Comparison of ENCODE assay signal across 15 cellular contexts in genomic region chr5:37771203-37771611, GRCh38.
DNase-seq lines count a peak whose midpoint lies in the region; ATAC-seq and TF ChIP-seq lines count a peak whose summit lies in the region.
"Had no signal": no experiment of that assay in that cellular context is flagged by ENCODE, and none has a peak within 500 bp of the region (broad histone marks: within the 10 kb centered on the region; RNA-seq: fewer than 3 reads in every experiment).

No MANE protein-coding gene starts in this region.

- H3K9me2 ChIP-seq in GM23248 (ENCODE audit: insufficient read depth) = no peaks in the 10 kb centered on the region

- H3K9ac ChIP-seq in GM23248 = peak overlapping the region; percentile 58

- H3K4me1 ChIP-seq in GM23248 (ENCODE audit: insufficient read depth) (peaks cover 50% of the 10 kb centered on the region), foreskin keratinocyte (peaks cover 21% of the 10 kb centered on the region)

- H4K20me1 ChIP-seq in GM23248 (ENCODE audit: insufficient read depth) = no peaks in the 10 kb centered on the region

- WGBS in GM23248 (ENCODE audit: low coverage in 1 of 2, low lambda C conversion rate in 2 of 2, missing lambda C conversion rate in 2 of 2), 2 experiments = 63 to 76% methylated on average over 3 of the region's 3 CpGs

- no peaks in the 10 kb centered on the region for H3K36me3 ChIP-seq in GM23248 (ENCODE audit: low read depth)

- H3K27ac ChIP-seq in GM23248 (peak overlapping the region; percentile 82), foreskin keratinocyte (no peak overlapping the region)

- ATAC-seq in SK-N-SH treated with all-trans-retinoic acid at 6 μM for 48 hours = peak; percentile 70
- peak; percentile 17 for ATAC-seq in foreskin keratinocyte
- ATAC-seq in omental fat pad (ENCODE audit: low FRiP score) = no peak
- ATAC-seq in HG03175 (IDR thresholded peaks at IDR 0.05; ENCODE audit: unreplicated experiment) = no peak
- ATAC-seq in GM21447 (IDR thresholded peaks at IDR 0.05; ENCODE audit: unreplicated experiment) = no peak
- ATAC-seq: activated CD4-positive, alpha-beta T cell treated with anti-CD3 and anti-CD28 coated beads for 36 hours; activated naive CD4-positive, alpha-beta T cell treated with anti-CD3 and anti-CD28 coated beads, Interleukin-2, amount 50 U/mL, for 72 hours; natural killer cell treated with Interleukin-12 subunit alpha and Interleukin-12 subunit beta and Interleukin-15 and Interleukin-18, amount 100 ng/mL, for 72 hours had no signal

- H2AFZ ChIP-seq in GM23248 = no peak overlapping the region

- CTCF ChIA-PET in activated naive CD4-positive, alpha-beta T cell treated with anti-CD3 and anti-CD28 coated beads, Interleukin-2, amount 10 ng/mL, durations not matched to agents 7 days and 5 days (lab: Charles Lee) = interaction anchor here (0.6 kb wide), 1 partner anchor 928 kb away, joined by 3 read pairs; no protein-coding TSS in a partner anchor

- no peaks in the 10 kb centered on the region for H3K9me3 ChIP-seq in GM23248 (ENCODE audit: low read depth)

- in situ Hi-C loops in GM23248 (cut with MboI) = no loop called here

- peaks cover 16% of the 10 kb centered on the region for H3K9me3 Mint-ChIP-seq in activated naive CD4-positive, alpha-beta T cell treated with anti-CD3 and anti-CD28 coated beads, Interleukin-2, amount 10 ng/mL, durations not matched to agents 7 days and 5 days

- H3K4me3 Mint-ChIP-seq in activated naive CD4-positive, alpha-beta T cell treated with anti-CD3 and anti-CD28 coated beads, Interleukin-2, amount 10 ng/mL, durations not matched to agents 7 days and 5 days = no peak overlapping the region
- H3K4me3 Mint-ChIP-seq: activated CD4-positive, alpha-beta T cell treated with anti-CD3 and anti-CD28 coated beads for 36 hours; natural killer cell treated with Interleukin-12 subunit alpha and Interleukin-12 subunit beta and Interleukin-15 and Interleukin-18, amount 100 ng/mL, for 72 hours had no signal

- H3K27me3 Mint-ChIP-seq in activated naive CD4-positive, alpha-beta T cell treated with anti-CD3 and anti-CD28 coated beads, Interleukin-2, amount 10 ng/mL, durations not matched to agents 7 days and 5 days = no peaks in the 10 kb centered on the region

- H3K4me2 ChIP-seq in GM23248 (ENCODE audit: unreplicated experiment) = peak overlapping the region; percentile 39

- no peak for TF ChIP-seq CTCF in foreskin keratinocyte (conservative IDR thresholded peaks at IDR 0.05)
- TF ChIP-seq CTCF in omental fat pad (IDR thresholded peaks at IDR 0.05) = no peak

- H3K79me2 ChIP-seq in GM23248 (ENCODE audit: insufficient read depth) = no peaks in the 10 kb centered on the region

- H3K27ac Mint-ChIP-seq in activated naive CD4-positive, alpha-beta T cell treated with anti-CD3 and anti-CD28 coated beads, Interleukin-2, amount 10 ng/mL, durations not matched to agents 7 days and 5 days = no peak overlapping the region
- H3K27ac Mint-ChIP-seq: activated CD4-positive, alpha-beta T cell treated with anti-CD3 and anti-CD28 coated beads for 36 hours; natural killer cell treated with Interleukin-12 subunit alpha and Interleukin-12 subunit beta and Interleukin-15 and Interleukin-18, amount 100 ng/mL, for 72 hours had no signal

- peak; percentile 57 for DNase-seq in GM23248
- DNase-seq in foreskin keratinocyte = no peak
- peak; percentile 1 for DNase-seq in occipital lobe (lab: John Stamatoyannopoulos, UW)
- no peak for DNase-seq in omental fat pad (ENCODE audit: low spot score)
- DNase-seq in activated naive CD4-positive, alpha-beta T cell treated with anti-CD3 and anti-CD28 coated beads, Interleukin-2, amount 10 ng/mL, durations not matched to agents 7 days and 5 days = no peak
- DNase-seq: activated CD4-positive, alpha-beta T cell treated with anti-CD3 and anti-CD28 coated beads for 36 hours; activated T-cell treated with anti-CD3 and anti-CD28 coated beads for 4 hours; NCI-H1436; SHP77; stimulated activated CD4-positive, alpha-beta T cell treated with anti-CD3 and anti-CD28 coated beads, Interleukin-2, amount 100 ng/mL, for 24 hours had no signal

- no peaks in the 10 kb centered on the region for H3K4me1 Mint-ChIP-seq in activated naive CD4-positive, alpha-beta T cell treated with anti-CD3 and anti-CD28 coated beads, Interleukin-2, amount 10 ng/mL, durations not matched to agents 7 days and 5 days
- H3K4me1 Mint-ChIP-seq: activated CD4-positive, alpha-beta T cell treated with anti-CD3 and anti-CD28 coated beads for 36 hours had no signal

- H3K36me3 Mint-ChIP-seq in activated naive CD4-positive, alpha-beta T cell treated with anti-CD3 and anti-CD28 coated beads, Interleukin-2, amount 10 ng/mL, durations not matched to agents 7 days and 5 days = peaks cover 4% of the 10 kb centered on the region

- H3K4me3 ChIP-seq in GM23248 = peak overlapping the region; percentile 37

- H3F3A ChIP-seq in GM23248 (ENCODE audit: insufficient read depth) = peaks cover 49% of the 10 kb centered on the region

- H3K27me3 ChIP-seq in GM23248 (replicated peaks; ENCODE audit: insufficient read depth) (no peaks in the 10 kb centered on the region), foreskin keratinocyte (no peaks in the 10 kb centered on the region)

TF ChIP-seq in SK-N-SH treated with all-trans-retinoic acid at 6 μM for 48 hours, 23 proteins besides CTCF, POLR2A, EP300 and RAD21:
- TF ChIP-seq ZFP3 (CRISPR knock-in tag; IDR thresholded peaks at IDR 0.05) = no peak
- no peak for TF ChIP-seq ZNF70 (CRISPR knock-in tag; IDR thresholded peaks at IDR 0.05)
- TF ChIP-seq ARNTL (CRISPR knock-in tag; IDR thresholded peaks at IDR 0.05; ENCODE audit: borderline replicate concordance, low read depth) = no peak
- no peak for TF ChIP-seq ZC3H10 (CRISPR knock-in tag; IDR thresholded peaks at IDR 0.05)
- TF ChIP-seq PPARA (CRISPR knock-in tag; IDR thresholded peaks at IDR 0.05; ENCODE audit: borderline replicate concordance) = no peak
- no peak for TF ChIP-seq ZNF565 (CRISPR knock-in tag; conservative IDR thresholded peaks at IDR 0.05; ENCODE audit: low read depth)
- TF ChIP-seq, protein P1, sequence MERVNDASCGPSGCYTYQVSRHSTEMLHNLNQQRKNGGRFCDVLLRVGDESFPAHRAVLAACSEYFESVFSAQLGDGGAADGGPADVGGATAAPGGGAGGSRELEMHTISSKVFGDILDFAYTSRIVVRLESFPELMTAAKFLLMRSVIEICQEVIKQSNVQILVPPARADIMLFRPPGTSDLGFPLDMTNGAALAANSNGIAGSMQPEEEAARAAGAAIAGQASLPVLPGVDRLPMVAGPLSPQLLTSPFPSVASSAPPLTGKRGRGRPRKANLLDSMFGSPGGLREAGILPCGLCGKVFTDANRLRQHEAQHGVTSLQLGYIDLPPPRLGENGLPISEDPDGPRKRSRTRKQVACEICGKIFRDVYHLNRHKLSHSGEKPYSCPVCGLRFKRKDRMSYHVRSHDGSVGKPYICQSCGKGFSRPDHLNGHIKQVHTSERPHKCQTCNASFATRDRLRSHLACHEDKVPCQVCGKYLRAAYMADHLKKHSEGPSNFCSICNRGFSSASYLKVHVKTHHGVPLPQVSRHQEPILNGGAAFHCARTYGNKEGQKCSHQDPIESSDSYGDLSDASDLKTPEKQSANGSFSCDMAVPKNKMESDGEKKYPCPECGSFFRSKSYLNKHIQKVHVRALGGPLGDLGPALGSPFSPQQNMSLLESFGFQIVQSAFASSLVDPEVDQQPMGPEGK (CRISPR knock-in tag; IDR thresholded peaks at IDR 0.05; ENCODE audit: borderline replicate concordance) = no peak
- no peak for TF ChIP-seq SNAI2 (CRISPR knock-in tag; IDR thresholded peaks at IDR 0.05)
- no peak for TF ChIP-seq BACH2 (CRISPR knock-in tag; IDR thresholded peaks at IDR 0.05; ENCODE audit: borderline replicate concordance)
- no peak for TF ChIP-seq CSRNP3 (CRISPR knock-in tag; IDR thresholded peaks at IDR 0.05)
- TF ChIP-seq OSR1 (CRISPR knock-in tag; IDR thresholded peaks at IDR 0.05) = no peak
- no peak for TF ChIP-seq RARB (CRISPR knock-in tag; IDR thresholded peaks at IDR 0.05)
TF ChIP-seq in SK-N-SH treated with all-trans-retinoic acid at 6 μM for 48 hours: peak in this region for 0.

Comparison
In these comparisons a context has a peak if more than half of its experiments do, and no peak if none do; other contexts are left out.
1. DNase-seq: peak in GM23248 (single experiment) and occipital lobe (single experiment); none in foreskin keratinocyte (0 of 2), omental fat pad (single experiment) and activated naive CD4-positive, alpha-beta T cell treated with anti-CD3 and anti-CD28 coated beads, Interleukin-2, amount 10 ng/mL, durations not matched to agents 7 days and 5 days (single experiment).
2. ATAC-seq: peak in SK-N-SH treated with all-trans-retinoic acid at 6 μM for 48 hours (single experiment) and foreskin keratinocyte (single experiment); none in omental fat pad (single experiment), HG03175 (single experiment) and GM21447 (single experiment).